Comparison of ENCODE assay signal across 8 cellular contexts in genomic region chr2:174326880-174327558, GRCh38. TPM values are rescaled to one million over a fixed set of nuclear protein-coding genes. Genes with fewer than 3 reads are reported as not detected.
DNase-seq lines count a peak whose midpoint lies in the region; ATAC-seq and TF ChIP-seq lines count a peak whose summit lies in the region.

No MANE protein-coding gene starts in this region.

- no peak for TF ChIP-seq CTCF in CD14-positive monocyte (IDR thresholded peaks at IDR 0.05)
- TF ChIP-seq CTCF in coronary artery (IDR thresholded peaks at IDR 0.05) = no peak

- DNase-seq in CD14-positive monocyte (ENCODE audit: low spot score) (no peak), MG63 (no peak), coronary artery (ENCODE audit: low spot score) (no peak), dedifferentiated amniotic fluid mesenchymal stem cell (ENCODE audit: extremely low spot score) (no peak), kidney glomerular epithelial cell (lab: John Stamatoyannopoulos, UW) (no peak), NCI-H1694 treated with DMSO at 0.1 percent for 48 hours (lab: John Stamatoyannopoulos, UW) (no peak)
- peak in 3 of 9 donors; percentile 20 to 35 (median 24) for DNase-seq in naive thymus-derived CD4-positive, alpha-beta T cell

- H3K27me3 ChIP-seq in MG63 = peaks cover 16% of the 10 kb centered on the region
- H3K27me3 ChIP-seq in naive thymus-derived CD4-positive, alpha-beta T cell (ENCODE audit: control insufficient read depth in 2 of 2, insufficient read depth in 2 of 2, low read length in 2 of 2) = peaks cover 51 to 61% of the 10 kb centered on the region in 2 donors

- peaks cover 0 to 47% (median 24%) of the 10 kb centered on the region in 7 donors for H3K9me3 Mint-ChIP-seq in CD14-positive monocyte
- peaks cover 0 to 21% (median 4%) of the 10 kb centered on the region in 11 donors for H3K9me3 Mint-ChIP-seq in naive thymus-derived CD4-positive, alpha-beta T cell

- no peaks in the 10 kb centered on the region for H3K9me3 ChIP-seq in MG63
- peaks cover 0 to 4% (median 0%) of the 10 kb centered on the region in 3 experiments for H3K9me3 ChIP-seq in naive thymus-derived CD4-positive, alpha-beta T cell (ENCODE audit: control insufficient read depth in 2 of 3, low read length in 3 of 3)

- H3K27ac Mint-ChIP-seq in CD14-positive monocyte = no peak overlapping the region
- peak overlapping the region in 5 of 9 donors; percentile 1 to 89 (median 36) for H3K27ac Mint-ChIP-seq in naive thymus-derived CD4-positive, alpha-beta T cell

- peaks cover 13 to 15% of the 10 kb centered on the region in 2 donors for H3K4me1 ChIP-seq in naive thymus-derived CD4-positive, alpha-beta T cell (ENCODE audit: control insufficient read depth in 2 of 2, insufficient read depth in 2 of 2, low read length in 2 of 2)

- intact Hi-C loops in CD14-positive monocyte (cut with micrococcal nuclease) = loop anchor here in 1 of 2 donors (10.0 kb wide), 1 partner anchor 72 kb away; no protein-coding TSS in a partner anchor
- intact Hi-C loops in naive thymus-derived CD4-positive, alpha-beta T cell (cut with micrococcal nuclease) = loop anchor here (1.0 to 5.0 kb wide), 5 partner anchors 14 to 1820 kb away; partner anchors contain the start of gene ATF2 (in 1 of the 2)

- H3K4me1 Mint-ChIP-seq in CD14-positive monocyte = peaks cover 35% of the 10 kb centered on the region
- H3K4me1 Mint-ChIP-seq in naive thymus-derived CD4-positive, alpha-beta T cell = peaks cover 15 to 38% (median 24%) of the 10 kb centered on the region in 7 donors

- H3K4me3 Mint-ChIP-seq in CD14-positive monocyte = peak overlapping the region; percentile 95 to 99
- H3K4me3 Mint-ChIP-seq in naive thymus-derived CD4-positive, alpha-beta T cell = peak overlapping the region; percentile 74 to 86 (median 82)

- peak overlapping the region; percentile 38 for H3K4me3 ChIP-seq in MG63
- H3K4me3 ChIP-seq in coronary artery = peak overlapping the region; percentile 70
- H3K4me3 ChIP-seq in naive thymus-derived CD4-positive, alpha-beta T cell (ENCODE audit: low read length) = peak overlapping the region; percentile 31

- peaks cover 80 to 92% (median 88%) of the 10 kb centered on the region in 3 donors for H3K27me3 Mint-ChIP-seq in CD14-positive monocyte (ENCODE audit: low read depth in 3 of 3)
- peaks cover 86 to 96% (median 86%) of the 10 kb centered on the region in 5 donors for H3K27me3 Mint-ChIP-seq in naive thymus-derived CD4-positive, alpha-beta T cell

- H3K36me3 Mint-ChIP-seq in CD14-positive monocyte = peaks cover 9 to 21% of the 10 kb centered on the region in 2 donors
- H3K36me3 Mint-ChIP-seq in naive thymus-derived CD4-positive, alpha-beta T cell = peaks cover 0 to 3% (median 0%) of the 10 kb centered on the region in 5 donors

- no peak overlapping the region for H3K27ac ChIP-seq in coronary artery
- no peak overlapping the region for H3K27ac ChIP-seq in naive thymus-derived CD4-positive, alpha-beta T cell (ENCODE audit: low read depth, low read length)

- CTCF ChIA-PET in naive thymus-derived CD4-positive, alpha-beta T cell (lab: Charles Lee) = interaction anchor here (1.4 kb wide), 1 partner anchor 16 kb away, joined by 3 read pairs; no protein-coding TSS in a partner anchor

- ATAC-seq in naive thymus-derived CD4-positive, alpha-beta T cell = peak; percentile 60
- no peak for ATAC-seq in HG03520 (IDR thresholded peaks at IDR 0.05; ENCODE audit: unreplicated experiment)

- POLR2A ChIA-PET in naive thymus-derived CD4-positive, alpha-beta T cell (lab: Charles Lee) = no interaction called here

- no peaks in the 10 kb centered on the region for H3K36me3 ChIP-seq in MG63
- no peaks in the 10 kb centered on the region for H3K36me3 ChIP-seq in naive thymus-derived CD4-positive, alpha-beta T cell (ENCODE audit: control insufficient read depth in 2 of 3, insufficient read depth in 3 of 3, low read length in 3 of 3)

RNA-seq across cellular contexts. Expression of gene SP9, which starts 7.7 kb away (rescaled TPM):
- polyA plus RNA-seq in CD14-positive monocyte = not detected
- total RNA-seq in MG63 (2014; rRNA removed; shearing (Covaris generic); ENCODE audit: low replicate concordance) = not detected in 2 replicates
- not detected for total RNA-seq in naive thymus-derived CD4-positive, alpha-beta T cell
- polyA plus RNA-seq in naive thymus-derived CD4-positive, alpha-beta T cell = not detected

Comparison
In these comparisons a context has a peak if more than half of its experiments do, and no peak if none do; other contexts are left out.
1. H3K27ac Mint-ChIP-seq: peak in naive thymus-derived CD4-positive, alpha-beta T cell (5 of 9); none in CD14-positive monocyte (0 of 7).
2. Peak in every context shown above with its lines, with median percentiles within 50 percentile points of each other: H3K4me3 ChIP-seq.